Comparison of ENCODE assay signal across 9 cellular contexts in genomic region chr1:24198766-24199165, GRCh38.
"Had no signal": no experiment of that assay in that cellular context is flagged by ENCODE, and none has a peak within 500 bp of the region (broad histone marks: within the 10 kb centered on the region; RNA-seq: fewer than 3 reads in every experiment).

No MANE protein-coding gene starts in this region.

- H3K36me3 ChIP-seq: brain microvascular endothelial cell, colonic mucosa, Peyer's patch had no signal

- ATAC-seq: PC-3 had no signal

- H3K4me3 ChIP-seq: colonic mucosa, Peyer's patch had no signal

- H3K9me3 ChIP-seq: colonic mucosa, Peyer's patch had no signal

- H3K27me3 ChIP-seq: brain microvascular endothelial cell, colonic mucosa, Peyer's patch had no signal

- DNase-seq: amniotic stem cell, NCI-H1417 treated with DMSO at 0.1 percent for 48 hours, SIG-M5 had no signal

- H3K27ac ChIP-seq: brain microvascular endothelial cell, RWPE1, VCaP had no signal
